15 cellular contexts compared by ENCODE assay signal in genomic region chr18:62335494-62335893, GRCh38. TPM values are rescaled to one million over a fixed set of nuclear protein-coding genes. Genes with fewer than 3 reads are reported as not detected.
DNase-seq lines count a peak whose midpoint lies in the region; ATAC-seq, FAIRE-seq and TF ChIP-seq lines count a peak whose summit lies in the region.
"Had no signal": no experiment of that assay in that cellular context is flagged by ENCODE, and none has a peak within 500 bp of the region (broad histone marks: within the 10 kb centered on the region; RNA-seq: fewer than 3 reads in every experiment).

No MANE protein-coding gene starts in this region.

- H3K27me3 Mint-ChIP-seq in CD4-positive, alpha-beta memory T cell: peaks cover 20 to 32% of the 10 kb centered on the region in 2 donors

- no TSS peak for BruUV-seq in Panc1 (replicated peaks; lab: Mats Ljungman, UMichigan)

- TF ChIP-seq CTCF in Panc1 (IDR thresholded peaks at IDR 0.05) (no peak), fibroblast of the aortic adventitia (IDR thresholded peaks at IDR 0.05; ENCODE audit: insufficient read depth, low read length) (no peak), testis (IDR thresholded peaks at IDR 0.05) (no peak)

- H3K27ac ChIP-seq in BLaER1: no peak overlapping the region
- peak overlapping the region; percentile 91 for H3K27ac ChIP-seq in Panc1 (ENCODE audit: low read length)
- H3K27ac ChIP-seq in testis: no peak overlapping the region
- H3K27ac ChIP-seq in CD4-positive, alpha-beta memory T cell (ENCODE audit: low read depth, low read length): no peak overlapping the region

- H3K27ac Mint-ChIP-seq in CD4-positive, alpha-beta memory T cell: no peak overlapping the region
- H3K27ac Mint-ChIP-seq: CD8-positive, alpha-beta memory T cell had no signal

- H3K4me2 ChIP-seq in BLaER1: peak overlapping the region; percentile 41

- no peak overlapping the region for H3K4me3 ChIP-seq in BLaER1
- H3K4me3 ChIP-seq in Panc1 (ENCODE audit: low read depth in 2 of 2, low read length in 2 of 2): no peak overlapping the region
- no peak overlapping the region for H3K4me3 ChIP-seq in fibroblast of the aortic adventitia (ENCODE audit: low read depth, low read length)
- no peak overlapping the region for H3K4me3 ChIP-seq in testis
- H3K4me3 ChIP-seq in CD4-positive, alpha-beta memory T cell (ENCODE audit: low read length in 2 of 2): no peak overlapping the region
- H3K4me3 ChIP-seq: K562 had no signal

- TF ChIP-seq POLR2A in testis (IDR thresholded peaks at IDR 0.05): no peak

- H3K36me3 Mint-ChIP-seq in CD4-positive, alpha-beta memory T cell: no peaks in the 10 kb centered on the region

- POLR2A ChIA-PET in Panc1 (lab: Charles Lee): no interaction called here
- POLR2A ChIA-PET in CD4-positive, alpha-beta memory T cell (lab: Charles Lee; ENCODE audit: partially characterized antibody): no interaction called here

- DNase-seq in GM18507 (ENCODE audit: extremely low spot score, insufficient read length, low read depth) (no peak), Panc1 (ENCODE audit: low read depth, low spot score) (no peak), fibroblast of the aortic adventitia (ENCODE audit: low read depth) (peak; percentile 46), NCI-H187 treated with DMSO at 0.1 percent for 48 hours (lab: John Stamatoyannopoulos, UW) (no peak), testis (no peak)
- DNase-seq in CD4-positive, alpha-beta memory T cell: no peak
- DNase-seq: 8988T; Caco-2; CD8-positive, alpha-beta memory T cell; DMS 273 treated with DMSO at 0.1 percent for 48 hours; HCEC 1CT had no signal

- H3K36me3 ChIP-seq in BLaER1 (no peaks in the 10 kb centered on the region), Panc1 (ENCODE audit: control insufficient read depth, insufficient read depth, low read length) (no peaks in the 10 kb centered on the region), testis (ENCODE audit: low read depth, missing control alignments) (no peaks in the 10 kb centered on the region)
- no peaks in the 10 kb centered on the region for H3K36me3 ChIP-seq in CD4-positive, alpha-beta memory T cell (ENCODE audit: insufficient read depth, low read length)

- no peak overlapping the region for H3K9ac ChIP-seq in BLaER1

- 68 to 74% methylated on average over 4 to 5 of the region's 5 CpGs for WGBS in testis, 2 donors

- peak; percentile 18 for FAIRE-seq in GM18507 (lab: Jason Lieb, UNC)
- FAIRE-seq: K562 had no signal

- no peaks in the 10 kb centered on the region for H4K20me1 ChIP-seq in BLaER1

- no peak overlapping the region for H3K4me3 Mint-ChIP-seq in CD4-positive, alpha-beta memory T cell
- H3K4me3 Mint-ChIP-seq: CD14-positive monocyte; CD8-positive, alpha-beta memory T cell had no signal

- peaks cover 0 to 7% (median 1%) of the 10 kb centered on the region in 4 donors for H3K4me1 Mint-ChIP-seq in CD4-positive, alpha-beta memory T cell

- in situ Hi-C loops in Panc1 (cut with HindIII; ENCODE audit: low pct_unique_long_range_greater_than_20kb, low sequenced_read_pairs): no loop called here

- CTCF ChIA-PET in Panc1 (lab: Charles Lee): no interaction called here
- CTCF ChIA-PET in CD4-positive, alpha-beta memory T cell (lab: Charles Lee; ENCODE audit: partially characterized antibody): no interaction called here

- H3K27me3 ChIP-seq in BLaER1: no peaks in the 10 kb centered on the region
- H3K27me3 ChIP-seq in Panc1 (ENCODE audit: control insufficient read depth, insufficient read depth, low read length): no peaks in the 10 kb centered on the region
- H3K27me3 ChIP-seq in testis: no peaks in the 10 kb centered on the region
- no peaks in the 10 kb centered on the region for H3K27me3 ChIP-seq in CD4-positive, alpha-beta memory T cell (ENCODE audit: insufficient read depth, low read length)

- H3K9me3 ChIP-seq in BLaER1: no peaks in the 10 kb centered on the region
- H3K9me3 ChIP-seq in Panc1 (ENCODE audit: control insufficient read depth, insufficient read depth, low read depth, low read length): no peaks in the 10 kb centered on the region
- no peaks in the 10 kb centered on the region for H3K9me3 ChIP-seq in testis
- no peaks in the 10 kb centered on the region for H3K9me3 ChIP-seq in CD4-positive, alpha-beta memory T cell (ENCODE audit: control insufficient read depth in 1 of 2, low read length in 2 of 2)
- H3K9me3 ChIP-seq: Caco-2 had no signal

- ATAC-seq in Panc1 (no peak), GM19463 (IDR thresholded peaks at IDR 0.05; ENCODE audit: unreplicated experiment) (no peak)

- intact Hi-C loops in Panc1 (cut with micrococcal nuclease; ENCODE audit: unreplicated experiment) (loop anchor here (10.0 kb wide), 1 partner anchor 189 kb away; the partner anchor contains the start of gene ZCCHC2), testis (cut with DNase I; ENCODE audit: low total_unique reads) (no loop called here)
- intact Hi-C loops in CD4-positive, alpha-beta memory T cell (cut with micrococcal nuclease): no loop called here

- H3K9me3 Mint-ChIP-seq in CD4-positive, alpha-beta memory T cell: no peaks in the 10 kb centered on the region
- H3K9me3 Mint-ChIP-seq: CD8-positive, alpha-beta memory T cell had no signal

- H3K4me1 ChIP-seq in BLaER1 (peaks cover 30% of the 10 kb centered on the region), Panc1 (ENCODE audit: control insufficient read depth, insufficient read depth, low read length) (peaks cover 87% of the 10 kb centered on the region), testis (peaks cover 11% of the 10 kb centered on the region)
- H3K4me1 ChIP-seq in CD4-positive, alpha-beta memory T cell (ENCODE audit: insufficient read depth, low read length): no peaks in the 10 kb centered on the region
- H3K4me1 ChIP-seq: Caco-2 had no signal

RNA-seq across cellular contexts. Expression of gene TNFRSF11A, which starts 10.4 kb away (rescaled TPM):
- total RNA-seq in Panc1 (2021; ENCODE audit: unreplicated experiment) (14.1 TPM), fibroblast of the aortic adventitia (ENCODE audit: low replicate concordance) (0.08 and 1.1 TPM in 2 replicates), testis (1 to 10 TPM; 2.4 to 3.0 TPM)
- 10.3 TPM for polyA plus RNA-seq in Panc1 (2012; ENCODE audit: insufficient read length)
- polyA plus RNA-seq in testis (ENCODE audit: insufficient read depth, low read depth, low replicate concordance): 3.3 TPM
- 1 to 10 TPM; 1.3 TPM for total RNA-seq in CD4-positive, alpha-beta memory T cell
- 1 to 10 TPM in 1 of 2 donors, under 1 TPM in 1; 0.49 to 6.5 TPM for polyA plus RNA-seq in CD4-positive, alpha-beta memory T cell
